In genomic region chr16:51355195-51355594, GRCh38 we compare ENCODE assay signal across 17 cellular contexts.
DNase-seq lines count a peak whose midpoint lies in the region; ATAC-seq, FAIRE-seq and TF ChIP-seq lines count a peak whose summit lies in the region.
"Had no signal": no experiment of that assay in that cellular context is flagged by ENCODE, and none has a peak within 500 bp of the region (broad histone marks: within the 10 kb centered on the region; RNA-seq: fewer than 3 reads in every experiment).

No MANE protein-coding gene starts in this region.

- H4K91ac ChIP-seq in H9 (ENCODE audit: insufficient read length, low read depth, low read length) (no peak overlapping the region), H1 (replicated peaks; ENCODE audit: insufficient read length, low read length) (peak overlapping the region; percentile 26)

- H2BK20ac ChIP-seq in H9 (ENCODE audit: low read depth, low read length, poor library complexity, severe bottlenecking) (no peak overlapping the region), H1 (ENCODE audit: low read length) (no peak overlapping the region)

- H3K27me3 ChIP-seq in H9 (ENCODE audit: insufficient read depth, low read length) (no peaks in the 10 kb centered on the region), H1 (replicated peaks in 1 of 4; ENCODE audit: control insufficient read depth in 3 of 4, extremely low read depth in 1 of 4, insufficient read depth in 3 of 4, low read length in 3 of 4) (no peaks in the 10 kb centered on the region; a peak in 1 of 7 replicates), neural progenitor cell (no peaks in the 10 kb centered on the region), gastroesophageal sphincter (no peaks in the 10 kb centered on the region)

- CTCF ChIA-PET in H1 (lab: Charles Lee; ENCODE audit: partially characterized antibody) = interaction anchor here (0.7 to 1.9 kb wide), 9 partner anchors 18 to 1228 kb away, joined by 3 to 6 read pairs (median 4); no protein-coding TSS in a partner anchor
- CTCF ChIA-PET in activated naive CD4-positive, alpha-beta T cell treated with anti-CD3 and anti-CD28 coated beads for 36 hours (lab: Charles Lee) = no interaction called here

- H3K36me3 ChIP-seq in H1 (ENCODE audit: control insufficient read depth in 2 of 4, insufficient read depth in 4 of 4, low read length in 3 of 4) (no peaks in the 10 kb centered on the region), neural progenitor cell (no peaks in the 10 kb centered on the region), mucosa of descending colon (ENCODE audit: low read depth) (no peaks in the 10 kb centered on the region), gastroesophageal sphincter (no peaks in the 10 kb centered on the region)
- H3K36me3 ChIP-seq: HAP-1 had no signal

- TF ChIP-seq CTCF in H9 (conservative IDR thresholded peaks at IDR 0.05) = peak; percentile 40; the same call in 2 of the 3 replicates
- TF ChIP-seq CTCF in H1 (IDR thresholded peaks at IDR 0.05; ENCODE audit: control extremely low read depth in 1 of 3, insufficient read depth in 1 of 3, low read depth in 1 of 3, low read length in 3 of 3) = peak; percentile 19 to 31 (median 29); a peak in 3 of 4 replicates
- peak; percentile 9 for TF ChIP-seq CTCF in neural progenitor cell (IDR thresholded peaks at IDR 0.05)
- TF ChIP-seq CTCF in mucosa of descending colon (IDR thresholded peaks at IDR 0.05) = no peak
- no peak for TF ChIP-seq CTCF in gastroesophageal sphincter (IDR thresholded peaks at IDR 0.05)

- no peak overlapping the region for H2BK12ac ChIP-seq in H9 (ENCODE audit: insufficient read length, low read depth, low read length)
- H2BK12ac ChIP-seq in H1 (ENCODE audit: low read depth, low read length) = no peak overlapping the region

- H2AFZ ChIP-seq in H9 (ENCODE audit: low read length) (no peak overlapping the region), H1 (ENCODE audit: low read length) (no peak overlapping the region), neural progenitor cell (replicated peaks) (no peak overlapping the region)
- H2AFZ ChIP-seq: GM23248 had no signal

- H4K8ac ChIP-seq in H9 (replicated peaks; ENCODE audit: insufficient read length, low read depth, low read length) (no peak overlapping the region), H1 (ENCODE audit: extremely low read depth, insufficient read depth, low read length) (no peak overlapping the region)

- no peak overlapping the region for H2BK120ac ChIP-seq in H9 (ENCODE audit: low read depth, low read length, poor library complexity, severe bottlenecking)
- no peak overlapping the region for H2BK120ac ChIP-seq in H1 (replicated peaks; ENCODE audit: low read depth, low read length)

- H3K56ac ChIP-seq in H9 (ENCODE audit: insufficient read length, low read depth, low read length) (no peak overlapping the region), H1 (replicated peaks; ENCODE audit: insufficient read length, low read depth, low read length) (no peak overlapping the region)

- POLR2A ChIA-PET in H1 (lab: Charles Lee; ENCODE audit: partially characterized antibody) = no interaction called here

- H4K20me1 ChIP-seq in H9 (ENCODE audit: control insufficient read depth, insufficient read depth, insufficient read length) (no peaks in the 10 kb centered on the region), H1 (replicated peaks in 1 of 2; ENCODE audit: control insufficient read depth in 1 of 2, insufficient read depth in 2 of 2, low read length in 2 of 2) (no peaks in the 10 kb centered on the region), neural progenitor cell (ENCODE audit: low read depth) (no peaks in the 10 kb centered on the region)

- no CpG with 5 or more reads among the region's 6 CpGs for WGBS in H9 (ENCODE audit: extremely low coverage, insufficient read length, low lambda C conversion rate)
- 88% methylated on average over 6 of the region's 6 CpGs; no CpG with 5 or more reads in 1 of the 2 experiments for WGBS in H1 (ENCODE audit: extremely low coverage in 1 of 2, insufficient coverage in 1 of 2, insufficient read length in 1 of 2, insufficient replicate concordance in 2 of 2, low coverage in 1 of 2, low lambda C conversion rate in 2 of 2, missing lambda C conversion rate in 1 of 2), 2 experiments
- 72 to 74% methylated on average over 5 to 6 of the region's 6 CpGs for WGBS in gastroesophageal sphincter (ENCODE audit: low coverage in 1 of 2), 2 donors

- no peaks in the 10 kb centered on the region for H3K79me2 ChIP-seq in H9 (ENCODE audit: insufficient read depth, low read length)
- no peaks in the 10 kb centered on the region for H3K79me2 ChIP-seq in H1 (ENCODE audit: control insufficient read depth in 1 of 2, insufficient read depth in 2 of 2, low read length in 2 of 2)
- H3K79me2 ChIP-seq in neural progenitor cell (ENCODE audit: low read depth) = no peaks in the 10 kb centered on the region

- TF ChIP-seq POLR2A in H1 (IDR thresholded peaks at IDR 0.05; ENCODE audit: control extremely low read depth in 1 of 2, low read depth in 2 of 2, low read length in 2 of 2) = no peak
- no peak for TF ChIP-seq POLR2A in gastroesophageal sphincter (IDR thresholded peaks at IDR 0.05)

- no peak overlapping the region for H3K4me2 ChIP-seq in H9 (ENCODE audit: insufficient read depth, insufficient read length, low read length)
- no peak overlapping the region for H3K4me2 ChIP-seq in H1 (ENCODE audit: insufficient read depth in 1 of 2, low read depth in 2 of 2, low read length in 2 of 2)
- no peak overlapping the region for H3K4me2 ChIP-seq in neural progenitor cell

- H3K27ac Mint-ChIP-seq in H9 = no peak overlapping the region; a peak in 1 of 7 replicates
- no peak overlapping the region for H3K27ac Mint-ChIP-seq in neural progenitor cell
- H3K27ac Mint-ChIP-seq in activated naive CD4-positive, alpha-beta T cell treated with anti-CD3 and anti-CD28 coated beads for 36 hours = no peak overlapping the region
- H3K27ac Mint-ChIP-seq: CD14-positive monocyte; CD8-positive, alpha-beta T cell had no signal

- H3K14ac ChIP-seq in H9 (ENCODE audit: insufficient read depth, low read length) (no peak overlapping the region), H1 (ENCODE audit: insufficient read length) (no peak overlapping the region)

- H3K9ac ChIP-seq in H9 (ENCODE audit: extremely low read depth, insufficient read length, low read length) (no peak overlapping the region), H1 (replicated peaks in 1 of 4; ENCODE audit: extremely low read depth in 1 of 4, low read depth in 3 of 4, low read length in 3 of 4) (no peak overlapping the region), neural progenitor cell (no peak overlapping the region)
- H3K9ac ChIP-seq: GM23248 had no signal

- H3K36me3 Mint-ChIP-seq in H9 (ENCODE audit: insufficient read depth in 1 of 3, low read depth in 3 of 3) = no peaks in the 10 kb centered on the region; a peak in 1 of 7 replicates
- no peaks in the 10 kb centered on the region for H3K36me3 Mint-ChIP-seq in neural progenitor cell
- no peaks in the 10 kb centered on the region for H3K36me3 Mint-ChIP-seq in activated naive CD4-positive, alpha-beta T cell treated with anti-CD3 and anti-CD28 coated beads for 36 hours (ENCODE audit: low read depth)
- H3K36me3 Mint-ChIP-seq: CD14-positive monocyte; CD8-positive, alpha-beta T cell had no signal

- H3K79me1 ChIP-seq in H9 (ENCODE audit: insufficient read depth, low read depth, low read length, poor library complexity, severe bottlenecking) (no peaks in the 10 kb centered on the region), H1 (ENCODE audit: low read depth, low read length) (no peaks in the 10 kb centered on the region)

- H4K5ac ChIP-seq in H9 (ENCODE audit: insufficient read length, low read depth, low read length) = no peak overlapping the region
- no peak overlapping the region for H4K5ac ChIP-seq in H1 (ENCODE audit: insufficient read length, low read depth, low read length)

- H3K18ac ChIP-seq in H9 (ENCODE audit: insufficient read length, low read depth, low read length) = no peak overlapping the region
- H3K18ac ChIP-seq in H1 (ENCODE audit: extremely low read depth, low read length) = no peak overlapping the region

- TF ChIP-seq EP300 in H1 (IDR thresholded peaks at IDR 0.05; ENCODE audit: borderline replicate concordance in 1 of 2, low read depth in 2 of 2, low read length in 2 of 2) = no peak
- TF ChIP-seq EP300 in gastroesophageal sphincter (IDR thresholded peaks at IDR 0.05) = no peak

- no peak overlapping the region for H3K4me3 Mint-ChIP-seq in H9
- H3K4me3 Mint-ChIP-seq in neural progenitor cell = no peak overlapping the region
- no peak overlapping the region for H3K4me3 Mint-ChIP-seq in activated naive CD4-positive, alpha-beta T cell treated with anti-CD3 and anti-CD28 coated beads for 36 hours
- H3K4me3 Mint-ChIP-seq: CD14-positive monocyte; CD8-positive, alpha-beta T cell had no signal

- TF ChIP-seq RAD21 in H1 (IDR thresholded peaks at IDR 0.05 in 1 of 2, conservative IDR thresholded peaks at IDR 0.05 in 1 of 2; ENCODE audit: low read depth in 2 of 2, low read length in 2 of 2) = peak; percentile 23 to 65

- H2AK5ac ChIP-seq in H9 (ENCODE audit: insufficient read length, low read length) (no peak overlapping the region), H1 (ENCODE audit: low read depth, low read length) (no peak overlapping the region)

- H2BK5ac ChIP-seq in H9 (ENCODE audit: insufficient read length, low read length) (no peak overlapping the region), H1 (ENCODE audit: low read depth, low read length) (no peak overlapping the region)

- no peaks in the 10 kb centered on the region for H3K9me3 Mint-ChIP-seq in H9
- peaks cover 2% of the 10 kb centered on the region for H3K9me3 Mint-ChIP-seq in neural progenitor cell
- H3K9me3 Mint-ChIP-seq in activated naive CD4-positive, alpha-beta T cell treated with anti-CD3 and anti-CD28 coated beads for 36 hours = no peaks in the 10 kb centered on the region

- intact Hi-C loops in mucosa of descending colon (cut with DNase I, micrococcal nuclease) = no loop called here
- intact Hi-C loops in activated naive CD4-positive, alpha-beta T cell treated with anti-CD3 and anti-CD28 coated beads for 36 hours (cut with micrococcal nuclease) = no loop called here

- DNase-seq in DMS 273 (lab: John Stamatoyannopoulos, UW; ENCODE audit: unreplicated experiment) = peak; percentile 10
- DNase-seq in DMS 273 treated with DMSO at 0.1 percent for 48 hours (lab: John Stamatoyannopoulos, UW) = no peak
- DNase-seq in H9 = peak; percentile 43
- DNase-seq in H1 (ENCODE audit: low read depth in 1 of 2, low spot score in 2 of 2) = no peak
- DNase-seq in neural progenitor cell (ENCODE audit: low spot score) = no peak
- DNase-seq in mucosa of descending colon = no peak
- no peak for DNase-seq in activated naive CD4-positive, alpha-beta T cell treated with anti-CD3 and anti-CD28 coated beads for 36 hours
- DNase-seq: CD8-positive, alpha-beta T cell; COR-L47; DMS53; GM23248 had no signal

- H3K23ac ChIP-seq in H9 (ENCODE audit: insufficient read length, low read depth, low read length) (no peak overlapping the region), H1 (ENCODE audit: insufficient read length) (no peak overlapping the region)

- peaks cover 1% of the 10 kb centered on the region; the same call in 1 of the 2 replicates for H3K27me3 Mint-ChIP-seq in H9 (ENCODE audit: low read depth)
- H3K27me3 Mint-ChIP-seq in neural progenitor cell (ENCODE audit: insufficient read depth, low read depth) = peaks cover 21% of the 10 kb centered on the region
- H3K27me3 Mint-ChIP-seq in activated naive CD4-positive, alpha-beta T cell treated with anti-CD3 and anti-CD28 coated beads for 36 hours (ENCODE audit: low read depth) = no peaks in the 10 kb centered on the region

- H3K27ac ChIP-seq in H9 (ENCODE audit: insufficient read length, low read depth, low read length) (no peak overlapping the region), H1 (ENCODE audit: low read depth, low read length) (no peak overlapping the region), neural progenitor cell (no peak overlapping the region), gastroesophageal sphincter (no peak overlapping the region)
- H3K27ac ChIP-seq: 22Rv1, GM23248, HL-60 had no signal

- H3K4me1 Mint-ChIP-seq in H9 (peaks cover 56 to 59% of the 10 kb centered on the region in 2 experiments), neural progenitor cell (peaks cover 47% of the 10 kb centered on the region)
- no peaks in the 10 kb centered on the region for H3K4me1 Mint-ChIP-seq in activated naive CD4-positive, alpha-beta T cell treated with anti-CD3 and anti-CD28 coated beads for 36 hours (ENCODE audit: low read depth)
- H3K4me1 Mint-ChIP-seq: CD14-positive monocyte had no signal

- H3K23me2 ChIP-seq in H9 (ENCODE audit: insufficient read length, low read depth, low read length, poor library complexity, severe bottlenecking) (no peaks in the 10 kb centered on the region), H1 (ENCODE audit: low read depth, low read length) (peaks cover 4% of the 10 kb centered on the region; the same call in 1 of the 2 replicates)

- ATAC-seq in mucosa of descending colon (no peak), gastroesophageal sphincter (no peak)
- ATAC-seq: CD8-positive, alpha-beta T cell had no signal

- no peak for FAIRE-seq in H1 (lab: Jason Lieb, UNC)
- FAIRE-seq: D721Med had no signal

- H3K4me3 ChIP-seq in H1 (ENCODE audit: extremely low read depth in 1 of 4, insufficient read depth in 2 of 4, low read depth in 3 of 4, low read length in 4 of 4) (no peak overlapping the region), neural progenitor cell (no peak overlapping the region), mucosa of descending colon (no peak overlapping the region), gastroesophageal sphincter (no peak overlapping the region)
- H3K4me3 ChIP-seq: GM23248, HAP-1 had no signal

- H3K9me3 ChIP-seq in H9 (ENCODE audit: control insufficient read depth, low read depth, low read length) (no peaks in the 10 kb centered on the region), H1 (ENCODE audit: insufficient read depth in 2 of 2, low read depth in 1 of 2, low read length in 1 of 2) (no peaks in the 10 kb centered on the region), neural progenitor cell (ENCODE audit: low read depth) (no peaks in the 10 kb centered on the region), mucosa of descending colon (no peaks in the 10 kb centered on the region), gastroesophageal sphincter (no peaks in the 10 kb centered on the region)
- H3K9me3 ChIP-seq: HAP-1 had no signal

- H3K4ac ChIP-seq in H9 (ENCODE audit: low read depth, low read length) = no peak overlapping the region
- H3K4ac ChIP-seq in H1 (replicated peaks; ENCODE audit: insufficient read length, low read depth, low read length) = no peak overlapping the region

- no peak overlapping the region for H2BK15ac ChIP-seq in H9 (ENCODE audit: low read depth, low read length)
- H2BK15ac ChIP-seq in H1 (ENCODE audit: low read length) = no peak overlapping the region

- H3K4me1 ChIP-seq in H9 (ENCODE audit: insufficient read depth, low read length) (no peaks in the 10 kb centered on the region), H1 (replicated peaks in 1 of 4; ENCODE audit: control insufficient read depth in 3 of 4, insufficient read depth in 4 of 4, low read length in 3 of 4) (peaks cover 3 to 13% (median 7%) of the 10 kb centered on the region in 4 experiments), neural progenitor cell (peaks cover 53% of the 10 kb centered on the region), mucosa of descending colon (ENCODE audit: low read depth) (no peaks in the 10 kb centered on the region), gastroesophageal sphincter (no peaks in the 10 kb centered on the region)

- H3T11ph ChIP-seq in H9 (ENCODE audit: low read length) = no peak overlapping the region

- peaks cover 36% of the 10 kb centered on the region for H3F3A ChIP-seq in neural progenitor cell (ENCODE audit: low read depth)

Comparison
In these comparisons a context has a peak if more than half of its experiments do, and no peak if none do; other contexts are left out.
1. DNase-seq: peak in DMS 273 (single experiment) and H9 (single experiment); none in DMS 273 treated with DMSO at 0.1 percent for 48 hours (single experiment), H1 (0 of 2), neural progenitor cell (single experiment), mucosa of descending colon (0 of 3) and activated naive CD4-positive, alpha-beta T cell treated with anti-CD3 and anti-CD28 coated beads for 36 hours (single experiment).
2. CTCF ChIP-seq: peak in H9 (single experiment), H1 (3 of 3) and neural progenitor cell (single experiment); none in mucosa of descending colon (single experiment) and gastroesophageal sphincter (0 of 4).